ENCODE assay signal across 14 cellular contexts in the genomic region with DNA sequence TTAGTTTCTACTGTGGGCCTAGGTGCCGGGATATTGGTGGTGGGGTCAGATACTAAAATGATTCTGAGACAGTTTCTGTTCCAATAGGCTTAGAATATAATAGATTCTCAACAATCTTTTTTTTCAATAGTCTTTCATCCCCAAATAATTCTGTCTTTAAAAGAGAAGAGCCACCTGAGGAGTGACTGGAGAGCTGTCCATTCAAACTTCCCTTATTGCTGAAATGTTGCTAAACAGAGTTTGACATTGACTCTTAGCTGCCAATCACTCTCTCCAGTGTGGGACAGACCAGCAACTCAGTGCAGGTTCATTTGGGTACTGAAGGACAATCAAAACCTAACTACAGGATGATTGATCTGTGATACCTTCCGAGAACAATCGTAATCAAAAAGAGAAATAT. TPM values are rescaled to one million over a fixed set of nuclear protein-coding genes. Genes with fewer than 3 reads are reported as not detected.
DNase-seq lines count a peak whose midpoint lies in the region; ATAC-seq and TF ChIP-seq lines count a peak whose summit lies in the region.
"Had no signal": no experiment of that assay in that cellular context is flagged by ENCODE, and none has a peak within 500 bp of the region (broad histone marks: within the 10 kb centered on the region; RNA-seq: fewer than 3 reads in every experiment).

No MANE protein-coding gene starts in this region.

- no peaks in the 10 kb centered on the region for H3K36me3 ChIP-seq in esophagus squamous epithelium
- H3K36me3 ChIP-seq: BLaER1 had no signal

- ATAC-seq in GM18520 (IDR thresholded peaks at IDR 0.05; ENCODE audit: unreplicated experiment) (peak; percentile 11), GM21723 (IDR thresholded peaks at IDR 0.05; ENCODE audit: unreplicated experiment) (peak; percentile 14), HG03354 (IDR thresholded peaks at IDR 0.05; ENCODE audit: poor library complexity, severe bottlenecking, unreplicated experiment) (peak; percentile 25)

- peaks cover 0 to 24% (median 11%) of the 10 kb centered on the region in 3 donors for H3K4me1 ChIP-seq in esophagus squamous epithelium
- H3K4me1 ChIP-seq: parathyroid adenoma had no signal

- no peak for DNase-seq in esophagus squamous epithelium (lab: John Stamatoyannopoulos, UW)
- DNase-seq in NCI-H2107 (lab: John Stamatoyannopoulos, UW), result no peak
- DNase-seq in NOMO-1 treated with dmso at 0.1 percent for 144 hours (lab: John Stamatoyannopoulos, UW; ENCODE audit: unreplicated experiment), result no peak
- DNase-seq in HUDEP-2 (lab: John Stamatoyannopoulos, UW; ENCODE audit: unreplicated experiment in 76 of 76), result no peak
- no peak for DNase-seq in hippocampal formation (lab: John Stamatoyannopoulos, UW)
- DNase-seq: NK-92 treated with Interleukin-12 subunit alpha and Interleukin-12 subunit beta, amount 100 ng/mL, for 24 hours had no signal

- TF ChIP-seq CTCF in esophagus squamous epithelium (IDR thresholded peaks at IDR 0.05), result no peak

- peak overlapping the region; percentile 50 to 78 (median 72) for H3K27ac ChIP-seq in esophagus squamous epithelium
- H3K27ac ChIP-seq: BLaER1, parathyroid adenoma had no signal

- intact Hi-C loops in esophagus squamous epithelium (cut with DNase I), result no loop called here

- H3K4me3 ChIP-seq in esophagus squamous epithelium, result no peak overlapping the region
- H3K4me3 ChIP-seq: BLaER1 had no signal

- 79 to 89% methylated on average over 3 of the region's 3 CpGs for WGBS in esophagus squamous epithelium, 2 donors

- no peaks in the 10 kb centered on the region for H3K27me3 ChIP-seq in esophagus squamous epithelium
- H3K27me3 ChIP-seq: BLaER1 had no signal

- TF ChIP-seq POLR2A in esophagus squamous epithelium (IDR thresholded peaks at IDR 0.05), result no peak

- peaks cover 0 to 12% (median 9%) of the 10 kb centered on the region in 3 donors for H3K9me3 ChIP-seq in esophagus squamous epithelium

RNA-seq across cellular contexts. Expression of a gene that starts 12.4 kb away (rescaled TPM):
- total RNA-seq in esophagus squamous epithelium, result 100 to 1,000 TPM; 173 to 420 (median 318) TPM
- total RNA-seq: activated CD8-positive, alpha-beta T cell treated with anti-CD3 and anti-CD28 coated beads for 36 hours; dermis blood vessel endothelial cell; subcutaneous adipose tissue had no signal
